In genomic region chr17:10705727-10706126, GRCh38 we compare ENCODE assay signal across 19 cellular contexts. TPM values are rescaled to one million over a fixed set of nuclear protein-coding genes. Genes with fewer than 3 reads are reported as not detected.
DNase-seq lines count a peak whose midpoint lies in the region; ATAC-seq and TF ChIP-seq lines count a peak whose summit lies in the region.
"Had no signal": no experiment of that assay in that cellular context is flagged by ENCODE, and none has a peak within 500 bp of the region (broad histone marks: within the 10 kb centered on the region; RNA-seq: fewer than 3 reads in every experiment).

No MANE protein-coding gene starts in this region.

- no peak overlapping the region for H3K4me3 Mint-ChIP-seq in activated CD4-positive, alpha-beta T cell treated with anti-CD3 and anti-CD28 coated beads, Interleukin-2, amount 10 ng/mL, durations not matched to agents 7 days and 5 days
- H3K4me3 Mint-ChIP-seq in CD4-positive, CD25-positive, alpha-beta regulatory T cell, result no peak overlapping the region
- peak overlapping the region in 2 of 5 experiments; percentile 4 to 22 for H3K4me3 Mint-ChIP-seq in brain
- H3K4me3 Mint-ChIP-seq: HFFc6 had no signal

- no peak overlapping the region for H3K27ac ChIP-seq in CD4-positive, CD25-positive, alpha-beta regulatory T cell (ENCODE audit: insufficient read depth, low read length, poor library complexity, severe bottlenecking)
- H3K27ac ChIP-seq in foreskin keratinocyte, result no peak overlapping the region
- H3K27ac ChIP-seq: BLaER1 treated with 17β-estradiol and CSF1 and Interleukin-3, amounts not matched to agents 10 nM and 100 nM; KMS-11; PC-9 had no signal

- no peak overlapping the region for H3K4me3 ChIP-seq in CD4-positive, CD25-positive, alpha-beta regulatory T cell (ENCODE audit: low read depth, low read length)
- H3K4me3 ChIP-seq: BLaER1 treated with 17β-estradiol and CSF1 and Interleukin-3, amounts not matched to agents 10 nM and 100 nM; PC-9 had no signal

- DNase-seq in activated CD4-positive, alpha-beta T cell treated with anti-CD3 and anti-CD28 coated beads, Interleukin-2, amount 10 ng/mL, durations not matched to agents 7 days and 5 days, result no peak
- no peak for DNase-seq in activated CD4-positive, alpha-beta T cell treated with anti-CD3 and anti-CD28 coated beads for 1 hour
- DNase-seq in CD4-positive, CD25-positive, alpha-beta regulatory T cell, result no peak
- DNase-seq in NCI-H82 (lab: John Stamatoyannopoulos, UW), result peak; percentile 85
- DNase-seq in SKM-1 (lab: John Stamatoyannopoulos, UW; ENCODE audit: unreplicated experiment), result no peak
- no peak for DNase-seq in foreskin keratinocyte
- no peak for DNase-seq in AML-193 (lab: John Stamatoyannopoulos, UW)
- DNase-seq: Caco-2, DMS153, HFFc6, NCI-H1048, NCI-H146, NCI-H2081, NCI-H748 treated with DMSO at 0.1 percent for 48 hours, PC-9 had no signal

- peak overlapping the region; percentile 6 for H3K27ac Mint-ChIP-seq in activated CD4-positive, alpha-beta T cell treated with anti-CD3 and anti-CD28 coated beads, Interleukin-2, amount 10 ng/mL, durations not matched to agents 7 days and 5 days
- H3K27ac Mint-ChIP-seq in CD4-positive, CD25-positive, alpha-beta regulatory T cell, result peak overlapping the region in 2 of 3 donors; percentile 8 to 11
- peak overlapping the region in 3 of 5 experiments; percentile 1 to 68 (median 9) for H3K27ac Mint-ChIP-seq in brain
- H3K27ac Mint-ChIP-seq: HFFc6 had no signal

- peaks cover 54% of the 10 kb centered on the region for H3K36me3 Mint-ChIP-seq in activated CD4-positive, alpha-beta T cell treated with anti-CD3 and anti-CD28 coated beads, Interleukin-2, amount 10 ng/mL, durations not matched to agents 7 days and 5 days (ENCODE audit: low read depth)
- peaks cover 25% of the 10 kb centered on the region for H3K36me3 Mint-ChIP-seq in CD4-positive, CD25-positive, alpha-beta regulatory T cell
- peaks cover 40% of the 10 kb centered on the region for H3K36me3 Mint-ChIP-seq in brain

- H3K9me3 ChIP-seq in CD4-positive, CD25-positive, alpha-beta regulatory T cell (ENCODE audit: control insufficient read depth in 2 of 2, low read length in 2 of 2), result no peaks in the 10 kb centered on the region
- H3K9me3 ChIP-seq: BLaER1 treated with 17β-estradiol and CSF1 and Interleukin-3, amounts not matched to agents 10 nM and 100 nM; Caco-2 had no signal

- POLR2A ChIA-PET in activated CD4-positive, alpha-beta T cell treated with anti-CD3 and anti-CD28 coated beads, Interleukin-2, amount 10 ng/mL, durations not matched to agents 7 days and 5 days (lab: Charles Lee), result no interaction called here

- H3K4me1 Mint-ChIP-seq in activated CD4-positive, alpha-beta T cell treated with anti-CD3 and anti-CD28 coated beads, Interleukin-2, amount 10 ng/mL, durations not matched to agents 7 days and 5 days, result peaks cover 49% of the 10 kb centered on the region
- H3K4me1 Mint-ChIP-seq in CD4-positive, CD25-positive, alpha-beta regulatory T cell, result peaks cover 42 to 65% (median 54%) of the 10 kb centered on the region in 4 donors
- peaks cover 23% of the 10 kb centered on the region for H3K4me1 Mint-ChIP-seq in brain

- CTCF ChIA-PET in activated CD4-positive, alpha-beta T cell treated with anti-CD3 and anti-CD28 coated beads, Interleukin-2, amount 10 ng/mL, durations not matched to agents 7 days and 5 days (lab: Charles Lee), result interaction anchor here (1.4 kb wide), 1 partner anchor 31 kb away, joined by 4 read pairs; no protein-coding TSS in a partner anchor

- no peak for ATAC-seq in CD4-positive, CD25-positive, alpha-beta regulatory T cell (ENCODE audit: low read depth in 2 of 2)
- ATAC-seq in foreskin keratinocyte, result no peak
- ATAC-seq: HepG2 had no signal

- H3K36me3 ChIP-seq in CD4-positive, CD25-positive, alpha-beta regulatory T cell (ENCODE audit: control insufficient read depth, insufficient read depth, low read length), result peaks cover 55% of the 10 kb centered on the region

- H3K27me3 Mint-ChIP-seq in activated CD4-positive, alpha-beta T cell treated with anti-CD3 and anti-CD28 coated beads, Interleukin-2, amount 10 ng/mL, durations not matched to agents 7 days and 5 days, result no peaks in the 10 kb centered on the region
- H3K27me3 Mint-ChIP-seq in CD4-positive, CD25-positive, alpha-beta regulatory T cell, result no peaks in the 10 kb centered on the region
- no peaks in the 10 kb centered on the region for H3K27me3 Mint-ChIP-seq in brain

- no peaks in the 10 kb centered on the region for H3K9me3 Mint-ChIP-seq in activated CD4-positive, alpha-beta T cell treated with anti-CD3 and anti-CD28 coated beads, Interleukin-2, amount 10 ng/mL, durations not matched to agents 7 days and 5 days
- H3K9me3 Mint-ChIP-seq in CD4-positive, CD25-positive, alpha-beta regulatory T cell, result no peaks in the 10 kb centered on the region
- no peaks in the 10 kb centered on the region for H3K9me3 Mint-ChIP-seq in brain
- H3K9me3 Mint-ChIP-seq: HFFc6 had no signal

- no peaks in the 10 kb centered on the region for H3K27me3 ChIP-seq in CD4-positive, CD25-positive, alpha-beta regulatory T cell (ENCODE audit: control insufficient read depth, insufficient read depth, low read length)
- H3K27me3 ChIP-seq in foreskin keratinocyte, result no peaks in the 10 kb centered on the region
- H3K27me3 ChIP-seq: BLaER1 treated with 17β-estradiol and CSF1 and Interleukin-3, amounts not matched to agents 10 nM and 100 nM had no signal

- TF ChIP-seq CTCF in brain (conservative IDR thresholded peaks at IDR 0.05), result no peak
- no peak for TF ChIP-seq CTCF in foreskin keratinocyte (conservative IDR thresholded peaks at IDR 0.05)

- peaks cover 23% of the 10 kb centered on the region for H3K4me1 ChIP-seq in CD4-positive, CD25-positive, alpha-beta regulatory T cell (ENCODE audit: control insufficient read depth, insufficient read depth, low read length, poor library complexity, severe bottlenecking)
- H3K4me1 ChIP-seq in foreskin keratinocyte, result no peaks in the 10 kb centered on the region
- H3K4me1 ChIP-seq: Caco-2 had no signal

RNA-seq across cellular contexts. Expression of gene ADPRM, which starts 8.3 kb away (rescaled TPM):
- total RNA-seq in activated CD4-positive, alpha-beta T cell treated with anti-CD3 and anti-CD28 coated beads, Interleukin-2, amount 10 ng/mL, durations not matched to agents 7 days and 5 days, result 10 to 100 TPM; 16.0 to 16.1 TPM
- total RNA-seq in CD4-positive, CD25-positive, alpha-beta regulatory T cell, result 25.1 TPM
- polyA plus RNA-seq in CD4-positive, CD25-positive, alpha-beta regulatory T cell, result 10 to 100 TPM; 41.7 to 58.6 (median 52.4) TPM
- polyA plus RNA-seq in brain (ENCODE audit: insufficient read depth, low read depth, low replicate concordance), result 4.9 TPM
- total RNA-seq in foreskin keratinocyte, result 5.7 and 10.4 TPM in 2 replicates
- 5.6 and 9.0 TPM in 2 replicates for polyA plus RNA-seq in foreskin keratinocyte

RNA-seq across cellular contexts. Expression of gene SCO1, which starts 8.4 kb away (rescaled TPM):
- total RNA-seq in activated CD4-positive, alpha-beta T cell treated with anti-CD3 and anti-CD28 coated beads, Interleukin-2, amount 10 ng/mL, durations not matched to agents 7 days and 5 days, result 10 to 100 TPM; 23.7 to 25.3 TPM
- total RNA-seq in CD4-positive, CD25-positive, alpha-beta regulatory T cell, result 15.0 TPM
- 10 to 100 TPM; 14.7 to 17.5 (median 16.1) TPM for polyA plus RNA-seq in CD4-positive, CD25-positive, alpha-beta regulatory T cell
- polyA plus RNA-seq in brain (ENCODE audit: insufficient read depth, low read depth, low replicate concordance) (12.0 TPM), foreskin keratinocyte (24.7 and 30.9 TPM in 2 replicates)
- 33.0 and 36.9 TPM in 2 replicates for total RNA-seq in foreskin keratinocyte

RNA-seq across cellular contexts. Expression of gene TMEM220, which starts 24.1 kb away (rescaled TPM):
- under 1 TPM; 0.42 to 0.50 TPM for total RNA-seq in activated CD4-positive, alpha-beta T cell treated with anti-CD3 and anti-CD28 coated beads, Interleukin-2, amount 10 ng/mL, durations not matched to agents 7 days and 5 days
- 0.15 TPM for total RNA-seq in CD4-positive, CD25-positive, alpha-beta regulatory T cell
- polyA plus RNA-seq in CD4-positive, CD25-positive, alpha-beta regulatory T cell, result 1 to 10 TPM; 1.8 to 3.1 (median 2.2) TPM
- polyA plus RNA-seq in brain (ENCODE audit: insufficient read depth, low read depth, low replicate concordance), result 0.54 TPM
- total RNA-seq in foreskin keratinocyte, result 1.2 and 1.3 TPM in 2 replicates
- 2.0 and 2.5 TPM in 2 replicates for polyA plus RNA-seq in foreskin keratinocyte
- total RNA-seq: Caco-2, PC-9 had no signal

RNA-seq across cellular contexts. Expression of gene MYH3, which starts 48.6 kb away (rescaled TPM):
- total RNA-seq in activated CD4-positive, alpha-beta T cell treated with anti-CD3 and anti-CD28 coated beads, Interleukin-2, amount 10 ng/mL, durations not matched to agents 7 days and 5 days, result 1 to 10 TPM; 3.9 to 5.5 TPM
- total RNA-seq in CD4-positive, CD25-positive, alpha-beta regulatory T cell, result 7.9 TPM
- under 1 TPM in 2 of 4 donors, not detected in 2; 0.28 to 0.41 TPM for polyA plus RNA-seq in CD4-positive, CD25-positive, alpha-beta regulatory T cell
- 0.36 TPM for polyA plus RNA-seq in brain (ENCODE audit: insufficient read depth, low read depth, low replicate concordance)
- 0.67 and 1.2 TPM in 2 replicates for total RNA-seq in foreskin keratinocyte
- polyA plus RNA-seq in foreskin keratinocyte, result 0.45 and 0.78 TPM in 2 replicates
